In the genomic region with DNA sequence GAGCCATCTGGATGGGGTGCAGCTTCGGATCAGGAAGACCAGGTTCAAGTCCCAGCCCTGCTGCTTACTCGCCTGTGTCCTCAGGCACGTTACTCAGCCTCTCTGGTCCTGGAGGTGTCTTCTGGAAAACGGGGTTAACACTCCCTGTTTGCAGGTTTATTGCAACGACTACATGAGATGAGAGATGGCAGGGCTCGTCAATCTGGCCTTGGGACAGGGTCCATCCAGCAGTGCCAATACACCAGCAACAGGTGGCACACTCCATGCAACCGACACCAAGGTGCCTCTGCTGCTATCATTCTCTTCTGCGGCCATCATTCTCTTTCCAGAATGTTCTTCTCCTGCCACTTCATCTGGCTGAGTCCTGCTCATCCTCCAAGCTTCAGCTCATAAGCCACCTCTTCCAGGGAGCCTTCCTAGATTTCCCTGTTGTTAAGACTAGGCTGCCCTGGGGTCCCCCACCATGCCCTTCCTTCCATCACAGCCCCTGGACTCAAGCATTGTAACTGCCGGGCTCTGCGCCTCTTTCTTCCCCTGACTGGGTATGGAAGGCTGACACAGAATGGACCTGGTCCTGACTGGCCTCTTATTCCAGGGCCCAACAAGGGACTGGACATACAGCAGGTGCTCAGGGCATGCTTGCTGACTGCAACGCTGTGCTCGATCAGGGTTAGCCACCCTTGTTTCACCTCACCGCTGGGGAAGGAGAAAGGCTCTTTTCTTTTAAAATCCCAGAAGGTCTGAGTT, we compare ENCODE assay signal across 19 cellular contexts.
DNase-seq lines count a peak whose midpoint lies in the region; ATAC-seq and TF ChIP-seq lines count a peak whose summit lies in the region.
"Had no signal": no experiment of that assay in that cellular context is flagged by ENCODE, and none has a peak within 500 bp of the region (broad histone marks: within the 10 kb centered on the region; RNA-seq: fewer than 3 reads in every experiment).

No MANE protein-coding gene starts in this region.

- H3K4me1 ChIP-seq in lower lobe of right lung = peaks cover 15% of the 10 kb centered on the region
- no peaks in the 10 kb centered on the region for H3K4me1 ChIP-seq in uterus
- H3K4me1 ChIP-seq: pancreas had no signal

- TF ChIP-seq CTCF in WERI-Rb-1 (IDR thresholded peaks at IDR 0.05; ENCODE audit: low read depth, low read length) = no peak
- TF ChIP-seq CTCF in lower lobe of right lung (IDR thresholded peaks at IDR 0.05) = no peak
- no peak for TF ChIP-seq CTCF in uterus (IDR thresholded peaks at IDR 0.05)

- H3K27ac ChIP-seq in WERI-Rb-1 = no peak overlapping the region
- no peak overlapping the region for H3K27ac ChIP-seq in lower lobe of right lung
- no peak overlapping the region for H3K27ac ChIP-seq in uterus
- H3K27ac ChIP-seq: pancreas had no signal

- no peaks in the 10 kb centered on the region for H3K9me3 Mint-ChIP-seq in activated CD4-positive, alpha-beta memory T cell treated with anti-CD3 and anti-CD28 coated beads, Interleukin-2, amount 10 ng/mL, durations not matched to agents 7 days and 5 days
- H3K9me3 Mint-ChIP-seq: activated CD4-positive, alpha-beta memory T cell treated with anti-CD3 and anti-CD28 coated beads for 36 hours; activated naive CD4-positive, alpha-beta T cell treated with anti-CD3 and anti-CD28 coated beads, Interleukin-2, amount 50 U/mL, for 72 hours; naive thymus-derived CD8-positive, alpha-beta T cell; T-helper 2 cell treated with Interferon-gamma antibody and Interleukin-4, amounts not matched to agents 5 μg/mL and 100 μg/mL, for 36 hours had no signal

- no peak for TF ChIP-seq POLR2A in uterus (IDR thresholded peaks at IDR 0.05)

- H3K36me3 ChIP-seq in WERI-Rb-1 (no peaks in the 10 kb centered on the region), lower lobe of right lung (no peaks in the 10 kb centered on the region), uterus (no peaks in the 10 kb centered on the region)
- H3K36me3 ChIP-seq: pancreas had no signal

- no peak overlapping the region for H3K4me3 Mint-ChIP-seq in activated CD4-positive, alpha-beta memory T cell treated with anti-CD3 and anti-CD28 coated beads, Interleukin-2, amount 10 ng/mL, durations not matched to agents 7 days and 5 days
- H3K4me3 Mint-ChIP-seq: activated CD4-positive, alpha-beta memory T cell treated with anti-CD3 and anti-CD28 coated beads for 36 hours; naive thymus-derived CD8-positive, alpha-beta T cell; T-helper 2 cell treated with Interferon-gamma antibody and Interleukin-4, amounts not matched to agents 5 μg/mL and 100 μg/mL, for 36 hours had no signal

- H3K4me1 Mint-ChIP-seq in activated CD4-positive, alpha-beta memory T cell treated with anti-CD3 and anti-CD28 coated beads, Interleukin-2, amount 10 ng/mL, durations not matched to agents 7 days and 5 days = no peaks in the 10 kb centered on the region
- H3K4me1 Mint-ChIP-seq: naive thymus-derived CD8-positive, alpha-beta T cell had no signal

- H3K27me3 ChIP-seq in WERI-Rb-1 (ENCODE audit: insufficient read depth, low read depth, severe bottlenecking) (no peaks in the 10 kb centered on the region), lower lobe of right lung (ENCODE audit: low read depth) (no peaks in the 10 kb centered on the region), uterus (no peaks in the 10 kb centered on the region)
- H3K27me3 ChIP-seq: pancreas had no signal

- H3K4me3 ChIP-seq in WERI-Rb-1 (ENCODE audit: low read depth, low read length) = no peak overlapping the region
- no peak overlapping the region for H3K4me3 ChIP-seq in lower lobe of right lung
- H3K4me3 ChIP-seq in uterus = no peak overlapping the region
- H3K4me3 ChIP-seq: pancreas had no signal

- ATAC-seq in left ventricle myocardium superior = no peak
- no peak for ATAC-seq in lower lobe of right lung
- no peak for ATAC-seq in HG03175 (IDR thresholded peaks at IDR 0.05; ENCODE audit: unreplicated experiment)
- ATAC-seq: activated naive CD4-positive, alpha-beta T cell treated with anti-CD3 and anti-CD28 coated beads, Interleukin-2, amount 50 U/mL, for 72 hours; naive thymus-derived CD8-positive, alpha-beta T cell; Panc1; pancreas; sciatic nerve had no signal

- no peaks in the 10 kb centered on the region for H3K36me3 Mint-ChIP-seq in activated CD4-positive, alpha-beta memory T cell treated with anti-CD3 and anti-CD28 coated beads, Interleukin-2, amount 10 ng/mL, durations not matched to agents 7 days and 5 days (ENCODE audit: low read depth)
- H3K36me3 Mint-ChIP-seq: activated CD4-positive, alpha-beta memory T cell treated with anti-CD3 and anti-CD28 coated beads for 36 hours; activated naive CD4-positive, alpha-beta T cell treated with anti-CD3 and anti-CD28 coated beads, Interleukin-2, amount 50 U/mL, for 72 hours; naive thymus-derived CD8-positive, alpha-beta T cell had no signal

- peak; percentile 53 for DNase-seq in cardiac septum (ENCODE audit: low spot score)
- no peak for DNase-seq in left ventricle myocardium superior
- DNase-seq in WERI-Rb-1 = peak; percentile 2
- peak; percentile 16 for DNase-seq in lower lobe of right lung
- peak; percentile 5 to 6 for DNase-seq in uterus
- DNase-seq in activated CD4-positive, alpha-beta memory T cell treated with anti-CD3 and anti-CD28 coated beads, Interleukin-2, amount 10 ng/mL, durations not matched to agents 7 days and 5 days = no peak
- DNase-seq: activated CD4-positive, alpha-beta memory T cell treated with anti-CD3 and anti-CD28 coated beads for 36 hours; activated T-cell treated with anti-CD3 and anti-CD28 coated beads, Interleukin-2, amount 50 U/mL, for 1 hour; effector memory CD4-positive, alpha-beta T cell; EL; Kasumi-1; NCI-H1930 had no signal

- H3K9me3 ChIP-seq in WERI-Rb-1 (ENCODE audit: severe bottlenecking) (no peaks in the 10 kb centered on the region), lower lobe of right lung (no peaks in the 10 kb centered on the region), uterus (no peaks in the 10 kb centered on the region)
- H3K9me3 ChIP-seq: pancreas had no signal

- CTCF ChIA-PET in activated CD4-positive, alpha-beta memory T cell treated with anti-CD3 and anti-CD28 coated beads, Interleukin-2, amount 10 ng/mL, durations not matched to agents 7 days and 5 days (lab: Charles Lee) = no interaction called here

- intact Hi-C loops in cardiac septum (cut with DNase I) = no loop called here
- intact Hi-C loops in left ventricle myocardium superior (cut with micrococcal nuclease) = no loop called here
- intact Hi-C loops in lower lobe of right lung (cut with DNase I) = no loop called here
- intact Hi-C loops in uterus (cut with DNase I; ENCODE audit: low total_unique reads) = no loop called here

- peaks cover 7% of the 10 kb centered on the region for H3K27me3 Mint-ChIP-seq in activated CD4-positive, alpha-beta memory T cell treated with anti-CD3 and anti-CD28 coated beads, Interleukin-2, amount 10 ng/mL, durations not matched to agents 7 days and 5 days
- H3K27me3 Mint-ChIP-seq: activated CD4-positive, alpha-beta memory T cell treated with anti-CD3 and anti-CD28 coated beads for 36 hours had no signal

- H3K27ac Mint-ChIP-seq in activated CD4-positive, alpha-beta memory T cell treated with anti-CD3 and anti-CD28 coated beads, Interleukin-2, amount 10 ng/mL, durations not matched to agents 7 days and 5 days = no peak overlapping the region
- H3K27ac Mint-ChIP-seq: activated CD4-positive, alpha-beta memory T cell treated with anti-CD3 and anti-CD28 coated beads for 36 hours; activated naive CD4-positive, alpha-beta T cell treated with anti-CD3 and anti-CD28 coated beads, Interleukin-2, amount 50 U/mL, for 72 hours; T-helper 2 cell treated with Interferon-gamma antibody and Interleukin-4, amounts not matched to agents 5 μg/mL and 100 μg/mL, for 36 hours had no signal

- POLR2A ChIA-PET in activated CD4-positive, alpha-beta memory T cell treated with anti-CD3 and anti-CD28 coated beads, Interleukin-2, amount 10 ng/mL, durations not matched to agents 7 days and 5 days (lab: Charles Lee) = no interaction called here

Comparison
In these comparisons a context has a peak if more than half of its experiments do, and no peak if none do; other contexts are left out.
1. DNase-seq: peak in cardiac septum (single experiment), WERI-Rb-1 (single experiment), lower lobe of right lung (single experiment) and uterus (2 of 2); none in left ventricle myocardium superior (single experiment) and activated CD4-positive, alpha-beta memory T cell treated with anti-CD3 and anti-CD28 coated beads, Interleukin-2, amount 10 ng/mL, durations not matched to agents 7 days and 5 days (single experiment).